In genomic region chr7:107856806-107857540, GRCh38 we compare ENCODE assay signal across 12 cellular contexts. TPM values are rescaled to one million over a fixed set of nuclear protein-coding genes. Genes with fewer than 3 reads are reported as not detected.
A peak's percentile ranks its signal among the peaks of the same experiment; 100 is the strongest.
DNase-seq lines count a peak whose midpoint lies in the region; ATAC-seq, FAIRE-seq and TF ChIP-seq lines count a peak whose summit lies in the region.
"Had no signal": no experiment of that assay in that cellular context is flagged by ENCODE, and none has a peak within 500 bp of the region (broad histone marks: within the 10 kb centered on the region; RNA-seq: fewer than 3 reads in every experiment).

No MANE protein-coding gene starts in this region.

- no peak overlapping the region for H2AFZ ChIP-seq in mammary epithelial cell (ENCODE audit: low read depth, low read length)
- no peak overlapping the region for H2AFZ ChIP-seq in PC-3 (ENCODE audit: low read length)

- H3K4me2 ChIP-seq in mammary epithelial cell (ENCODE audit: insufficient read depth, low read depth, low read length) (no peak overlapping the region), PC-3 (ENCODE audit: low read length) (peak overlapping the region; percentile 21; the same call in 1 of the 2 replicates)

- POLR2A ChIA-PET in MCF 10A (lab: Yijun Ruan, JAX) (interaction anchor here (2.0 kb wide), 1 partner anchor 114 kb away, joined by 7 read pairs; no protein-coding TSS in a partner anchor), PC-3 (lab: Charles Lee; ENCODE audit: unreplicated experiment) (no interaction called here)

- DNase-seq in MCF 10A (ENCODE audit: unreplicated experiment) (peak; percentile 14), mammary epithelial cell (no peak), PC-3 (no peak), choroid plexus epithelial cell (ENCODE audit: low read depth) (peak; percentile 46), upper lobe of right lung (no peak), NCI-H1694 treated with DMSO at 0.1 percent for 48 hours (lab: John Stamatoyannopoulos, UW) (no peak), GM12891 (ENCODE audit: insufficient read length, low spot score) (no peak), UCSD-AML1 (lab: John Stamatoyannopoulos, UW; ENCODE audit: unreplicated experiment) (no peak)
- DNase-seq: amniotic stem cell, Right ventricle myocardium superior had no signal

- TF ChIP-seq POLR2A in GM12891 (IDR thresholded peaks at IDR 0.05; ENCODE audit: low read depth, low read length), result no peak

- dilution Hi-C loops in mammary epithelial cell (cut with HindIII; ENCODE audit: low sequenced_read_pairs), result no loop called here

- H3K79me2 ChIP-seq in mammary epithelial cell (ENCODE audit: insufficient read depth, low read length) (no peaks in the 10 kb centered on the region), PC-3 (ENCODE audit: low read length) (no peaks in the 10 kb centered on the region)

- intact Hi-C loops in MCF 10A (cut with micrococcal nuclease), result no loop called here
- intact Hi-C loops in mammary epithelial cell (cut with micrococcal nuclease), result no loop called here
- intact Hi-C loops in PC-3 (cut with micrococcal nuclease), result no loop called here
- intact Hi-C loops in upper lobe of right lung (cut with DNase I), result no loop called here

- no peaks in the 10 kb centered on the region for H3K9me2 ChIP-seq in PC-3 (replicated peaks; ENCODE audit: low read length)

- TF ChIP-seq CTCF in MCF 10A (IDR thresholded peaks at IDR 0.05; ENCODE audit: unreplicated experiment) (no peak), mammary epithelial cell (conservative IDR thresholded peaks at IDR 0.05 in 1 of 2, IDR thresholded peaks at IDR 0.05 in 1 of 2; ENCODE audit: extremely low read depth in 1 of 2, insufficient read depth in 1 of 2, low read depth in 1 of 2, low read length in 2 of 2) (no peak), PC-3 (conservative IDR thresholded peaks at IDR 0.05; ENCODE audit: low read depth, low read length) (no peak), choroid plexus epithelial cell (conservative IDR thresholded peaks at IDR 0.05; ENCODE audit: low read depth, low read length) (no peak), upper lobe of right lung (IDR thresholded peaks at IDR 0.05) (no peak)

- BruUV-seq in MCF 10A (replicated peaks; lab: Mats Ljungman, UMichigan) (no TSS peak), mammary epithelial cell (replicated peaks; lab: Mats Ljungman, UMichigan) (no TSS peak), PC-3 (replicated peaks; lab: Mats Ljungman, UMichigan) (no TSS peak)

- in situ Hi-C loops in mammary epithelial cell (cut with MboI; ENCODE audit: low sequenced_read_pairs in 2 of 2), result loop anchor here in 1 of 2 donors (25.0 kb wide), 2 partner anchors 670 to 1070 kb away; no protein-coding TSS in a partner anchor

- no peak for FAIRE-seq in GM12891 (lab: Jason Lieb, UNC)
- FAIRE-seq: D721Med had no signal

- H3K27me3 Mint-ChIP-seq in MCF 10A (ENCODE audit: insufficient read depth, unreplicated experiment), result no peaks in the 10 kb centered on the region

- 98% methylated on average over 4 of the region's 4 CpGs for whole genome bisulfite sequencing in mammary epithelial cell (ENCODE audit: low coverage, missing lambda C conversion rate)

- H3K9ac ChIP-seq in mammary epithelial cell (ENCODE audit: insufficient read depth, low read length), result no peak overlapping the region
- H3K9ac ChIP-seq in PC-3 (ENCODE audit: low read length), result no peak overlapping the region

- H3K4me3 Mint-ChIP-seq in MCF 10A (ENCODE audit: unreplicated experiment), result no peak overlapping the region

- H4K20me1 ChIP-seq in mammary epithelial cell (ENCODE audit: insufficient read depth, low read length) (no peaks in the 10 kb centered on the region), PC-3 (ENCODE audit: low read length) (no peaks in the 10 kb centered on the region)

- peaks cover 7% of the 10 kb centered on the region for H3K36me3 Mint-ChIP-seq in MCF 10A (ENCODE audit: insufficient read depth, unreplicated experiment)

- H3K27ac Mint-ChIP-seq in MCF 10A (ENCODE audit: low read depth, unreplicated experiment), result peak overlapping the region; percentile 27

- no peaks in the 10 kb centered on the region for H3K36me3 ChIP-seq in mammary epithelial cell (ENCODE audit: insufficient read depth, low read length)
- H3K36me3 ChIP-seq in PC-3 (ENCODE audit: low read depth, low read length), result no peaks in the 10 kb centered on the region
- H3K36me3 ChIP-seq in upper lobe of right lung, result no peaks in the 10 kb centered on the region
- H3K36me3 ChIP-seq: thoracic aorta had no signal

- no peak overlapping the region for H3K27ac ChIP-seq in mammary epithelial cell (ENCODE audit: insufficient read depth, low read depth, low read length)
- no peak overlapping the region for H3K27ac ChIP-seq in PC-3 (ENCODE audit: low read length)
- no peak overlapping the region for H3K27ac ChIP-seq in upper lobe of right lung
- H3K27ac ChIP-seq: thoracic aorta had no signal

- H3K4me1 Mint-ChIP-seq in MCF 10A (ENCODE audit: insufficient read depth, unreplicated experiment), result peaks cover 56% of the 10 kb centered on the region

- peaks cover 9% of the 10 kb centered on the region for H3K4me1 ChIP-seq in mammary epithelial cell (ENCODE audit: insufficient read depth, low read length)
- H3K4me1 ChIP-seq in PC-3 (ENCODE audit: insufficient read depth, low read length), result peaks cover 17% of the 10 kb centered on the region
- H3K4me1 ChIP-seq in upper lobe of right lung, result peaks cover 9% of the 10 kb centered on the region

- H3K9me3 Mint-ChIP-seq in MCF 10A (ENCODE audit: unreplicated experiment), result no peaks in the 10 kb centered on the region

- no peak overlapping the region for H3K4me3 ChIP-seq in mammary epithelial cell (replicated peaks in 1 of 3; ENCODE audit: insufficient read depth in 1 of 3, low read depth in 2 of 3, low read length in 3 of 3)
- H3K4me3 ChIP-seq in PC-3 (ENCODE audit: low read length), result no peak overlapping the region
- no peak overlapping the region for H3K4me3 ChIP-seq in choroid plexus epithelial cell (ENCODE audit: low read depth, low read length)
- H3K4me3 ChIP-seq in upper lobe of right lung, result no peak overlapping the region
- H3K4me3 ChIP-seq: thoracic aorta had no signal

- H3K9me3 ChIP-seq in mammary epithelial cell (replicated peaks; ENCODE audit: insufficient read depth, low read length), result no peaks in the 10 kb centered on the region
- no peaks in the 10 kb centered on the region for H3K9me3 ChIP-seq in PC-3 (ENCODE audit: low read length)
- no peaks in the 10 kb centered on the region for H3K9me3 ChIP-seq in upper lobe of right lung
- H3K9me3 ChIP-seq: thoracic aorta had no signal

- H3F3A ChIP-seq in PC-3 (ENCODE audit: low read length, unreplicated experiment), result peaks cover 3% of the 10 kb centered on the region

- ATAC-seq in PC-3, result peak; percentile 71
- ATAC-seq in upper lobe of right lung, result peak; percentile 49

- CTCF ChIA-PET in MCF 10A (lab: Yijun Ruan, JAX), result interaction anchor here (0.6 to 1.8 kb wide), 7 partner anchors 11 to 1410 kb away, joined by 3 to 7 read pairs (median 4); no protein-coding TSS in a partner anchor
- CTCF ChIA-PET in mammary epithelial cell (lab: Charles Lee; ENCODE audit: low non-redundant PET), result no interaction called here
- CTCF ChIA-PET in PC-3 (lab: Charles Lee), result interaction anchor here (1.4 kb wide), 1 partner anchor 18 kb away, joined by 4 read pairs; no protein-coding TSS in a partner anchor

- H3K27me3 ChIP-seq in mammary epithelial cell (ENCODE audit: insufficient read depth, low read length), result no peaks in the 10 kb centered on the region
- H3K27me3 ChIP-seq in PC-3 (ENCODE audit: low read length), result no peaks in the 10 kb centered on the region
- no peaks in the 10 kb centered on the region for H3K27me3 ChIP-seq in upper lobe of right lung

TF ChIP-seq in GM12891, 5 proteins besides CTCF, POLR2A, EP300 and RAD21:
- TF ChIP-seq TAF1 (IDR thresholded peaks at IDR 0.05; ENCODE audit: low read depth, low read length) (no peak), POU2F2 (IDR thresholded peaks at IDR 0.05; ENCODE audit: low read depth, low read length) (no peak), SPI1 (IDR thresholded peaks at IDR 0.05; ENCODE audit: low read depth, low read length) (no peak), PAX5 (IDR thresholded peaks at IDR 0.05; ENCODE audit: insufficient read depth, low read length, severe bottlenecking) (no peak), POLR2AphosphoS5 (IDR thresholded peaks at IDR 0.05; ENCODE audit: low read depth, low read length) (no peak)
TF ChIP-seq in GM12891: peak in this region for 0.

RNA-seq across cellular contexts. Expression of gene DLD, which starts 34.0 kb away (rescaled TPM):
- total RNA-seq in MCF 10A (2022) (83.0 and 85.7 TPM in 2 replicates), mammary epithelial cell (10 to 100 TPM; 52.7 to 89.8 TPM), PC-3 (2014; rRNA removed) (53.6 and 64.0 TPM in 2 replicates), upper lobe of right lung (65.6 TPM)
- polyA plus RNA-seq in mammary epithelial cell, result 118 TPM
- 60.8 TPM for polyA minus RNA-seq in mammary epithelial cell
- 105 TPM for polyA plus RNA-seq in GM12891 (2012; ENCODE audit: low read depth, missing spikeins)

RNA-seq across cellular contexts. Expression of gene SLC26A3, which starts 54.0 kb away (rescaled TPM):
- total RNA-seq in MCF 10A (2022), result not detected in 2 replicates
- total RNA-seq in mammary epithelial cell, result not detected
- polyA plus RNA-seq in mammary epithelial cell, result not detected
- polyA minus RNA-seq in mammary epithelial cell, result not detected
- not detected in 2 replicates for total RNA-seq in PC-3 (2014; rRNA removed)
- total RNA-seq in upper lobe of right lung, result not detected
- not detected for polyA plus RNA-seq in GM12891 (2012; ENCODE audit: low read depth, missing spikeins)
- total RNA-seq: Right ventricle myocardium superior, thoracic aorta had no signal

Comparison
In these comparisons a context has a peak if more than half of its experiments do, and no peak if none do; other contexts are left out.
1. DNase-seq: peak in MCF 10A (single experiment) and choroid plexus epithelial cell (single experiment); none in mammary epithelial cell (single experiment), PC-3 (single experiment), upper lobe of right lung (single experiment), NCI-H1694 treated with DMSO at 0.1 percent for 48 hours (single experiment), GM12891 (single experiment) and UCSD-AML1 (single experiment).